Comparison of ENCODE assay signal across 8 cellular contexts in genomic region chr15:65517866-65518207, GRCh38. TPM values are rescaled to one million over a fixed set of nuclear protein-coding genes. Genes with fewer than 3 reads are reported as not detected.
DNase-seq lines count a peak whose midpoint lies in the region; ATAC-seq and TF ChIP-seq lines count a peak whose summit lies in the region.

No MANE protein-coding gene starts in this region.

- H3K4me1 ChIP-seq in Panc1 (ENCODE audit: control insufficient read depth, insufficient read depth, low read length) (peaks cover 17% of the 10 kb centered on the region; the same call in 1 of the 2 replicates), skeletal muscle satellite cell (ENCODE audit: control insufficient read depth, insufficient read depth, low read length) (peaks cover 26% of the 10 kb centered on the region)

- H3K36me3 ChIP-seq in Panc1 (ENCODE audit: control insufficient read depth, insufficient read depth, low read length): peaks cover 13% of the 10 kb centered on the region
- peaks cover 13% of the 10 kb centered on the region for H3K36me3 ChIP-seq in skeletal muscle satellite cell (ENCODE audit: insufficient read depth, low read length)

- no TSS peak for BruUV-seq in Panc1 (replicated peaks; lab: Mats Ljungman, UMichigan)

- in situ Hi-C loops in Panc1 (cut with HindIII; ENCODE audit: low pct_unique_long_range_greater_than_20kb, low sequenced_read_pairs): no loop called here

- peak overlapping the region; percentile 96 for H3K27ac ChIP-seq in Panc1 (ENCODE audit: low read length)

- no peak overlapping the region for H3K9ac ChIP-seq in skeletal muscle satellite cell (ENCODE audit: low read depth, low read length)

- TF ChIP-seq CTCF in Panc1 (IDR thresholded peaks at IDR 0.05): no peak; the same call in 1 of the 2 replicates
- no peak for TF ChIP-seq CTCF in epithelial cell of proximal tubule (conservative IDR thresholded peaks at IDR 0.05; ENCODE audit: low read depth, low read length)

- ATAC-seq in GM21619 (IDR thresholded peaks at IDR 0.05; ENCODE audit: unreplicated experiment) (peak; percentile 6), Panc1 (peak; percentile 54), HG03196 (IDR thresholded peaks at IDR 0.05; ENCODE audit: unreplicated experiment) (no peak)

- POLR2A ChIA-PET in Panc1 (lab: Charles Lee): no interaction called here

- no peak for DNase-seq in Panc1 (ENCODE audit: low read depth, low spot score)
- peak; percentile 29 for DNase-seq in epithelial cell of proximal tubule (ENCODE audit: low read depth)
- no peak for DNase-seq in NCI-H187 treated with DMSO at 0.1 percent for 48 hours (lab: John Stamatoyannopoulos, UW)
- no peak for DNase-seq in activated effector memory CD4-positive, alpha-beta T cell treated with anti-CD3 and anti-CD28 coated beads, Interleukin-2, amount 50 U/mL, for 16 hours
- no peak for DNase-seq in C1 segment of cervical spinal cord (lab: John Stamatoyannopoulos, UW)

- H3K27me3 ChIP-seq in Panc1 (ENCODE audit: control insufficient read depth, insufficient read depth, low read length) (no peaks in the 10 kb centered on the region), skeletal muscle satellite cell (ENCODE audit: control insufficient read depth, insufficient read depth, low read length) (no peaks in the 10 kb centered on the region)

- H3K4me3 ChIP-seq in Panc1 (ENCODE audit: low read depth in 2 of 2, low read length in 2 of 2): peak overlapping the region; percentile 98 to 99
- peak overlapping the region; percentile 92 for H3K4me3 ChIP-seq in epithelial cell of proximal tubule (ENCODE audit: low read depth, low read length)
- no peak overlapping the region for H3K4me3 ChIP-seq in skeletal muscle satellite cell (ENCODE audit: low read length)

- peak overlapping the region; percentile 60 for H3K4me2 ChIP-seq in skeletal muscle satellite cell (ENCODE audit: low read length)

- intact Hi-C loops in Panc1 (cut with micrococcal nuclease; ENCODE audit: unreplicated experiment): no loop called here

- CTCF ChIA-PET in Panc1 (lab: Charles Lee): interaction anchor here (0.7 kb wide), 1 partner anchor 11 kb away, joined by 4 read pairs; no protein-coding TSS in a partner anchor

- H3K9me3 ChIP-seq in Panc1 (ENCODE audit: control insufficient read depth, insufficient read depth, low read depth, low read length) (no peaks in the 10 kb centered on the region), skeletal muscle satellite cell (replicated peaks; ENCODE audit: low read length) (no peaks in the 10 kb centered on the region)

RNA-seq across cellular contexts. Expression of gene DPP8, which starts 0.3 kb away (rescaled TPM):
- total RNA-seq in Panc1 (2021; ENCODE audit: unreplicated experiment) (36.2 TPM), epithelial cell of proximal tubule (17.2 and 25.7 TPM in 2 replicates)
- polyA plus RNA-seq in Panc1 (2012; ENCODE audit: insufficient read length): 18.0 TPM
- 21.8 and 23.2 TPM in 2 replicates for total RNA-seq in skeletal muscle satellite cell (2012; rRNA removed)

RNA-seq across cellular contexts. Expression of gene HACD3, which starts 12.4 kb away (rescaled TPM):
- total RNA-seq in Panc1 (2021; ENCODE audit: unreplicated experiment) (83.2 TPM), epithelial cell of proximal tubule (127 and 157 TPM in 2 replicates)
- 64.8 TPM for polyA plus RNA-seq in Panc1 (2012; ENCODE audit: insufficient read length)
- total RNA-seq in skeletal muscle satellite cell (2012; rRNA removed): 64.9 and 66.6 TPM in 2 replicates
